Comparison of ENCODE assay signal across 8 cellular contexts in the genomic region with DNA sequence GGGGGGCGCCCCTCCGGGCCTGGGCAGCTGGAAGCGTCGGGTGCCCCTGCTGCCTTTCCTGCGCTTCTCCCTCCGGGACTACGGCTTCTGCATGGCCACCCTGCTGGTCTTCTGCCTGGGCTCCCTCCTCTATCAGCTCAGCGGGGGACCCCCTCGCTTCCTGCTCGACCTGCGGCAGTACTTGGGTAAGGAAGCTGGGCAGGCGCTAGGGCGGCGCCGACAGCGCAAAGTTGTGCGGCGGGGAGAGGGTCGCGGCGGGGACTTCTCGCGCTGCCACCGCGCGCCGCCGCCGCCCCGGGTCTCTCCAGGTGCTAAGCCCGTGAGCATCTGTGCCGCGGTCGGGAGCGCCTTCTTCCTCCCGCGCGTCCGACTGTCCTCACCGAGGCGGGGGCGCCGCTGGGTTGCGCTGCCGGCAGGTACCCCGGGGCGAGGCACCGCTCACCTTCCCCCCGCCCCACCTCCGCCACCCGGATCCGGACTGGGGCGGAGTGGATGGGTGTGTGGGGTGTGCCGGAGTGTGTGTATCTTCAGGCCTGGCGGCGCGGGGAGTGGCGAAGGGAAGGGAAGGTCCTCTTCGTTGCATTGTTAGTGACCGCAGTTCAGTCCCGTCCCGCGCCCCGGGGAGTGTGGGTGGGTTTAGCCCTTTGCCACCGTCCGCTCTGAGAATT. TPM values are rescaled to one million over a fixed set of nuclear protein-coding genes. Genes with fewer than 3 reads are reported as not detected.
DNase-seq lines count a peak whose midpoint lies in the region; ATAC-seq and TF ChIP-seq lines count a peak whose summit lies in the region.

No MANE protein-coding gene starts in this region.

- WGBS in aorta, 2 donors, result 0 to 1% methylated on average over 47 to 66 of the region's 66 CpGs

- H4K20me1 ChIP-seq in neural cell (ENCODE audit: insufficient read depth), result no peaks in the 10 kb centered on the region

- CTCF ChIA-PET in Caco-2 (lab: Charles Lee), result interaction anchor here (0.6 kb wide), 1 partner anchor 823 kb away, joined by 5 read pairs; no protein-coding TSS in a partner anchor

- peaks cover 9% of the 10 kb centered on the region; the same call in 1 of the 2 replicates for H3K4me1 ChIP-seq in Caco-2
- H3K4me1 ChIP-seq in aorta (ENCODE audit: control insufficient read depth in 1 of 2, insufficient read depth in 2 of 2, low read length in 2 of 2), result peaks cover 0 to 9% of the 10 kb centered on the region in 2 donors

- H2AFZ ChIP-seq in neural cell (ENCODE audit: low read depth, low read length), result no peak overlapping the region

- H3K36me3 ChIP-seq in Caco-2 (ENCODE audit: control insufficient read depth, insufficient read depth, low read length), result no peaks in the 10 kb centered on the region
- H3K36me3 ChIP-seq in neural cell (ENCODE audit: insufficient read depth, low read length), result no peaks in the 10 kb centered on the region
- no peaks in the 10 kb centered on the region for H3K36me3 ChIP-seq in aorta (ENCODE audit: control insufficient read depth in 1 of 2, insufficient read depth in 2 of 2, low read length in 1 of 2)

- no peak for TF ChIP-seq EP300 in neural cell (conservative IDR thresholded peaks at IDR 0.05; ENCODE audit: poor library complexity, severe bottlenecking)

- H3K79me2 ChIP-seq in neural cell (replicated peaks; ENCODE audit: insufficient read depth, low read length), result no peaks in the 10 kb centered on the region

- peak overlapping the region; percentile 87 for H3K4me3 Mint-ChIP-seq in Caco-2 (ENCODE audit: unreplicated experiment)
- peak overlapping the region; percentile 88 to 92 for H3K4me3 Mint-ChIP-seq in activated T-cell treated with anti-CD3 and anti-CD28 coated beads, Interleukin-2, amount 50 U/mL, for 72 hours

- H3K9me3 ChIP-seq in Caco-2 (no peaks in the 10 kb centered on the region), neural cell (ENCODE audit: low read length) (no peaks in the 10 kb centered on the region), aorta (ENCODE audit: control insufficient read depth, low read length) (no peaks in the 10 kb centered on the region)

- no peaks in the 10 kb centered on the region for H3K4me1 Mint-ChIP-seq in Caco-2 (ENCODE audit: low read depth, unreplicated experiment)
- peaks cover 32% of the 10 kb centered on the region for H3K4me1 Mint-ChIP-seq in activated T-cell treated with anti-CD3 and anti-CD28 coated beads, Interleukin-2, amount 50 U/mL, for 72 hours (ENCODE audit: low read depth)

- no peaks in the 10 kb centered on the region for H3K9me2 ChIP-seq in neural cell (ENCODE audit: insufficient read depth, low read length)

- ATAC-seq in GM21786 (IDR thresholded peaks at IDR 0.05; ENCODE audit: unreplicated experiment) (peak; percentile 32), aorta (ENCODE audit: low FRiP score) (peak; percentile 37)
- ATAC-seq in activated T-cell treated with anti-CD3 and anti-CD28 coated beads, Interleukin-2, amount 50 U/mL, for 72 hours (replicated peaks in 1 of 2), result peak; percentile 66 to 67

- no peaks in the 10 kb centered on the region for H3F3A ChIP-seq in neural cell (ENCODE audit: insufficient read depth, low read length, poor library complexity, severe bottlenecking)

- peaks cover 58% of the 10 kb centered on the region for H3K27me3 Mint-ChIP-seq in Caco-2 (ENCODE audit: insufficient read depth, unreplicated experiment)
- peaks cover 67% of the 10 kb centered on the region for H3K27me3 Mint-ChIP-seq in activated T-cell treated with anti-CD3 and anti-CD28 coated beads, Interleukin-2, amount 50 U/mL, for 72 hours (ENCODE audit: low read depth)

- peaks cover 8% of the 10 kb centered on the region for H3K36me3 Mint-ChIP-seq in Caco-2 (ENCODE audit: insufficient read depth, unreplicated experiment)
- H3K36me3 Mint-ChIP-seq in activated T-cell treated with anti-CD3 and anti-CD28 coated beads, Interleukin-2, amount 50 U/mL, for 72 hours (ENCODE audit: insufficient read depth in 2 of 2), result peaks cover 2% of the 10 kb centered on the region in 2 donors

- DNase-seq in Caco-2, result peak in 1 of 2 experiments; percentile 20
- DNase-seq in NCI-H510A treated with DMSO at 0.1 percent for 48 hours (lab: John Stamatoyannopoulos, UW), result peak; percentile 42
- peak; percentile 50 to 67 for DNase-seq in activated T-cell treated with anti-CD3 and anti-CD28 coated beads, Interleukin-2, amount 50 U/mL, for 72 hours
- peak in 1 of 2 donors; percentile 68 for DNase-seq in foreskin fibroblast
- DNase-seq in aorta, result peak; percentile 71 to 87
- DNase-seq in cerebellar nuclear complex (lab: John Stamatoyannopoulos, UW), result no peak

- H3K4me3 ChIP-seq in Caco-2 (ENCODE audit: low read depth, low read length) (peak overlapping the region; percentile 48), foreskin fibroblast (ENCODE audit: low read depth in 1 of 2, low read length in 2 of 2) (peak overlapping the region; percentile 81 to 83), neural cell (ENCODE audit: low read length) (peak overlapping the region; percentile 87), aorta (ENCODE audit: low read length in 2 of 2) (peak overlapping the region; percentile 58 to 60)

- BruUV-seq in Caco-2 (replicated peaks; lab: Mats Ljungman, UMichigan), result no TSS peak

- peak overlapping the region; percentile 56 for H3K9ac ChIP-seq in neural cell (ENCODE audit: low read length)

- H3K27ac Mint-ChIP-seq in Caco-2 (ENCODE audit: unreplicated experiment), result no peak overlapping the region
- no peak overlapping the region for H3K27ac Mint-ChIP-seq in activated T-cell treated with anti-CD3 and anti-CD28 coated beads, Interleukin-2, amount 50 U/mL, for 72 hours

- H3K9me3 Mint-ChIP-seq in Caco-2 (ENCODE audit: unreplicated experiment), result no peaks in the 10 kb centered on the region
- H3K9me3 Mint-ChIP-seq in activated T-cell treated with anti-CD3 and anti-CD28 coated beads, Interleukin-2, amount 50 U/mL, for 72 hours, result no peaks in the 10 kb centered on the region

- no peak for TF ChIP-seq CTCF in Caco-2 (IDR thresholded peaks at IDR 0.05; ENCODE audit: insufficient read depth in 1 of 2, low read depth in 1 of 2, low read length in 1 of 2, severe bottlenecking in 1 of 2, unreplicated experiment in 1 of 2)
- TF ChIP-seq CTCF in foreskin fibroblast (IDR thresholded peaks at IDR 0.05; ENCODE audit: low read depth, low read length), result no peak
- TF ChIP-seq CTCF in neural cell (IDR thresholded peaks at IDR 0.05; ENCODE audit: poor library complexity, severe bottlenecking), result peak; percentile 52

- H3K27ac ChIP-seq in neural cell (ENCODE audit: low read length), result no peak overlapping the region
- H3K27ac ChIP-seq in aorta (ENCODE audit: low read depth in 1 of 2, low read length in 2 of 2), result peak overlapping the region in 1 of 2 donors; percentile 53

- intact Hi-C loops in Caco-2 (cut with micrococcal nuclease; ENCODE audit: unreplicated experiment) (loop anchor here (2.0 kb wide), 1 partner anchor 169 kb away; no protein-coding TSS in a partner anchor), aorta (cut with DNase I) (loop anchor here (5.0 to 10.0 kb wide), 5 partner anchors 93 to 200 kb away; no protein-coding TSS in a partner anchor)

- H3K27me3 ChIP-seq in Caco-2 (replicated peaks; ENCODE audit: control insufficient read depth, insufficient read depth, low read length), result peaks cover 3% of the 10 kb centered on the region
- H3K27me3 ChIP-seq in neural cell (ENCODE audit: insufficient read depth, low read depth, low read length), result peaks cover 31% of the 10 kb centered on the region
- no peaks in the 10 kb centered on the region for H3K27me3 ChIP-seq in aorta (ENCODE audit: control insufficient read depth in 1 of 2, insufficient read depth in 2 of 2, low read length in 1 of 2)

- peak; percentile 45 for TF ChIP-seq RAD21 in neural cell (conservative IDR thresholded peaks at IDR 0.05)

- POLR2A ChIA-PET in Caco-2 (lab: Charles Lee), result no interaction called here

- peak overlapping the region; percentile 92 for H3K4me2 ChIP-seq in neural cell (ENCODE audit: low read length)

TF ChIP-seq in neural cell, 6 proteins besides CTCF, POLR2A, EP300 and RAD21:
- TF ChIP-seq SMC3 (conservative IDR thresholded peaks at IDR 0.05; ENCODE audit: poor library complexity) (peak; percentile 24), POLR2AphosphoS5 (IDR thresholded peaks at IDR 0.05) (no peak), MXI1 (conservative IDR thresholded peaks at IDR 0.05; ENCODE audit: poor library complexity, severe bottlenecking) (no peak)

RNA-seq across cellular contexts. Expression of gene UST, which starts 0.8 kb away (rescaled TPM):
- total RNA-seq in Caco-2 (2022) (not detected in 2 replicates), aorta (10 to 100 TPM; 15.6 to 21.5 TPM)
- total RNA-seq in activated T-cell treated with anti-CD3 and anti-CD28 coated beads, Interleukin-2, amount 50 U/mL, for 72 hours, result 1 to 10 TPM; 1.6 to 3.7 TPM
- polyA plus RNA-seq in neural cell (6.3 and 7.5 TPM in 2 replicates), aorta (10 to 100 TPM in 1 of 2 donors, 1 to 10 TPM in 1; 8.4 to 12.7 TPM)
- polyA minus RNA-seq in neural cell, result 7.1 and 8.5 TPM in 2 replicates

Comparison
In these comparisons a context has a peak if more than half of its experiments do, and no peak if none do; other contexts are left out.
1. DNase-seq: peak in NCI-H510A treated with DMSO at 0.1 percent for 48 hours (single experiment), activated T-cell treated with anti-CD3 and anti-CD28 coated beads, Interleukin-2, amount 50 U/mL, for 72 hours (2 of 2) and aorta (2 of 2); none in cerebellar nuclear complex (0 of 2).
2. Peak in every context shown above with its lines, with median percentiles within 50 percentile points of each other: H3K4me3 ChIP-seq and ATAC-seq.